ENCODE assay signal across 13 cellular contexts in genomic region chr13:102277286-102277685, GRCh38.
"Had no signal": no experiment of that assay in that cellular context is flagged by ENCODE, and none has a peak within 500 bp of the region (broad histone marks: within the 10 kb centered on the region; RNA-seq: fewer than 3 reads in every experiment).

No MANE protein-coding gene starts in this region.

- H3K9me3 ChIP-seq: thyroid gland, vagina had no signal

- H3K4me3 ChIP-seq: coronary artery, thyroid gland, vagina had no signal

- H3K36me3 ChIP-seq: thyroid gland, vagina had no signal

- FAIRE-seq: small intestine had no signal

- DNase-seq: activated CD4-positive, alpha-beta T cell treated with anti-CD3 and anti-CD28 coated beads for 48 hours; activated CD8-positive, alpha-beta memory T cell treated with anti-CD3 and anti-CD28 coated beads, Interleukin-2, amount 50 U/mL, for 48 hours; activated CD8-positive, alpha-beta T cell treated with anti-CD3 and anti-CD28 coated beads, Interleukin-2, amount 10 ng/mL, durations not matched to agents 7 days and 5 days; activated naive CD4-positive, alpha-beta T cell; caudate nucleus; effector memory CD4-positive, alpha-beta T cell; foreskin keratinocyte; nephron progenitor cell; small intestine; thyroid gland had no signal

- H3K4me1 ChIP-seq: foreskin keratinocyte, thyroid gland, vagina had no signal

- ATAC-seq: activated CD8-positive, alpha-beta T cell treated with anti-CD3 and anti-CD28 coated beads, Interleukin-2, amount 10 ng/mL, durations not matched to agents 7 days and 5 days; foreskin keratinocyte; SK-N-SH treated with all-trans-retinoic acid at 6 μM for 48 hours had no signal
